Comparison of ENCODE assay signal across 21 cellular contexts in genomic region chr2:20122864-20123263, GRCh38.
"Had no signal": no experiment of that assay in that cellular context is flagged by ENCODE, and none has a peak within 500 bp of the region (broad histone marks: within the 10 kb centered on the region; RNA-seq: fewer than 3 reads in every experiment).

No MANE protein-coding gene starts in this region.

- H3K9me3 ChIP-seq: body of pancreas, gastroesophageal sphincter, heart left ventricle, left lung, prostate gland, right atrium auricular region, tibial nerve had no signal

- H3K9me3 Mint-ChIP-seq: activated CD4-positive, alpha-beta T cell treated with anti-CD3 and anti-CD28 coated beads, Interleukin-2, amount 10 ng/mL, durations not matched to agents 24 days and 14 days; activated CD8-positive, alpha-beta T cell treated with anti-CD3 and anti-CD28 coated beads for 36 hours; activated naive CD8-positive, alpha-beta T cell treated with anti-CD3 and anti-CD28 coated beads, Interleukin-2, amount 10 ng/mL, durations not matched to agents 7 days and 5 days; activated T-helper 17 cell treated with anti-CD3 and anti-CD28 coated beads, Interleukin-2, amount 50 U/mL, for 72 hours; endodermal cell; nephron; T-cell had no signal

- H3K36me3 ChIP-seq: gastroesophageal sphincter, heart left ventricle, left lung, prostate gland, right atrium auricular region, tibial nerve had no signal

- H3K27ac ChIP-seq: gastroesophageal sphincter, heart left ventricle, left lung, prostate gland, right atrium auricular region, tibial nerve had no signal

- H3K36me3 Mint-ChIP-seq: activated naive CD8-positive, alpha-beta T cell treated with anti-CD3 and anti-CD28 coated beads, Interleukin-2, amount 10 ng/mL, durations not matched to agents 7 days and 5 days; T-cell had no signal

- H3K27me3 Mint-ChIP-seq: activated CD8-positive, alpha-beta T cell treated with anti-CD3 and anti-CD28 coated beads for 36 hours had no signal

- H3K4me3 Mint-ChIP-seq: activated CD4-positive, alpha-beta T cell treated with anti-CD3 and anti-CD28 coated beads, Interleukin-2, amount 10 ng/mL, durations not matched to agents 24 days and 14 days; activated CD8-positive, alpha-beta T cell treated with anti-CD3 and anti-CD28 coated beads for 36 hours; activated naive CD8-positive, alpha-beta T cell treated with anti-CD3 and anti-CD28 coated beads, Interleukin-2, amount 10 ng/mL, durations not matched to agents 7 days and 5 days; activated T-helper 17 cell treated with anti-CD3 and anti-CD28 coated beads, Interleukin-2, amount 50 U/mL, for 72 hours; endodermal cell; nephron; T-cell had no signal

- H3K4me3 ChIP-seq: body of pancreas, gastroesophageal sphincter, heart left ventricle, left lung, prostate gland, right atrium auricular region, tibial nerve had no signal

- H3K4me1 Mint-ChIP-seq: activated CD4-positive, alpha-beta T cell treated with anti-CD3 and anti-CD28 coated beads, Interleukin-2, amount 10 ng/mL, durations not matched to agents 24 days and 14 days; activated naive CD8-positive, alpha-beta T cell treated with anti-CD3 and anti-CD28 coated beads, Interleukin-2, amount 10 ng/mL, durations not matched to agents 7 days and 5 days; activated T-helper 17 cell treated with anti-CD3 and anti-CD28 coated beads, Interleukin-2, amount 50 U/mL, for 72 hours; nephron; T-cell had no signal

- H3K27ac Mint-ChIP-seq: activated CD4-positive, alpha-beta T cell treated with anti-CD3 and anti-CD28 coated beads, Interleukin-2, amount 10 ng/mL, durations not matched to agents 24 days and 14 days; activated CD8-positive, alpha-beta T cell treated with anti-CD3 and anti-CD28 coated beads for 36 hours; activated naive CD8-positive, alpha-beta T cell treated with anti-CD3 and anti-CD28 coated beads, Interleukin-2, amount 10 ng/mL, durations not matched to agents 7 days and 5 days; activated T-helper 17 cell treated with anti-CD3 and anti-CD28 coated beads, Interleukin-2, amount 50 U/mL, for 72 hours; endodermal cell; nephron; T-cell had no signal

- H3K4me1 ChIP-seq: gastroesophageal sphincter, left lung, prostate gland, right atrium auricular region, tibial nerve had no signal

- ATAC-seq: activated CD8-positive, alpha-beta T cell treated with anti-CD3 and anti-CD28 coated beads for 36 hours; activated T-helper 17 cell treated with anti-CD3 and anti-CD28 coated beads, Interleukin-2, amount 50 U/mL, for 72 hours; body of pancreas; gastroesophageal sphincter; left lung; SK-N-SH treated with all-trans-retinoic acid at 6 μM for 48 hours; T-cell had no signal

- H3K27me3 ChIP-seq: body of pancreas, gastroesophageal sphincter, heart left ventricle, left lung, right atrium auricular region, tibial nerve had no signal

- DNase-seq: activated CD4-positive, alpha-beta T cell treated with anti-CD3 and anti-CD28 coated beads, Interleukin-2, amount 10 ng/mL, durations not matched to agents 24 days and 14 days; activated CD8-positive, alpha-beta T cell treated with anti-CD3 and anti-CD28 coated beads for 36 hours; activated naive CD4-positive, alpha-beta T cell treated with Interleukin-2 at 50 U/mL for 16 hours; activated naive CD8-positive, alpha-beta T cell treated with anti-CD3 and anti-CD28 coated beads, Interleukin-2, amount 10 ng/mL, durations not matched to agents 7 days and 5 days; activated T-cell treated with anti-CD3 and anti-CD28 coated beads, Interleukin-2, amount 50 U/mL, for 1 hour; body of pancreas; caudate nucleus; endodermal cell; heart left ventricle; left lung; mammary epithelial cell; midbrain; stimulated activated CD4-positive, alpha-beta T cell treated with anti-CD3 and anti-CD28 coated beads, Interleukin-2, amount 100 ng/mL, for 48 hours; T-cell had no signal
